10 cellular contexts compared by ENCODE assay signal in the genomic region with DNA sequence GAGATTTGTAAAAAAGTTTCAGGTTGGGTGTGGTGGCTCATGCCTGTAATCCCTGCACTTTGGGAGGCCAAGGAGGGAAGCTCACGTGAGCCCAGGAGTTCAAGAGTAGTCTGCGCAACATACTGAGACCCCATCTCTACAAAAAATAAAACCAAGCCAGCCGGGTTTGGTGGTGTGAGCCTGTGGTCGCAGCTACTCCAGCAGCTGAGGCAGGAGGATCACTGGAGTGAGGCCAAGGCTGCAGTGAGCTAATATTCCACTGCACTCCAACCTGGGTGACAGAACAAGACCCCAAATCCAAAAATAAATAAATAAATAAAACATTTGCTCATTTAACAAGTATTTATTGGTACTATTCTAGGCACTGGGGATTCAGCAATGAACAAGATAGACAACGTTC. TPM values are rescaled to one million over a fixed set of nuclear protein-coding genes. Genes with fewer than 3 reads are reported as not detected.
DNase-seq lines count a peak whose midpoint lies in the region; ATAC-seq and TF ChIP-seq lines count a peak whose summit lies in the region.
"Had no signal": no experiment of that assay in that cellular context is flagged by ENCODE, and none has a peak within 500 bp of the region (broad histone marks: within the 10 kb centered on the region; RNA-seq: fewer than 3 reads in every experiment).

No MANE protein-coding gene starts in this region.

- H3K36me3 Mint-ChIP-seq in activated T-cell treated with anti-CD3 and anti-CD28 coated beads, Interleukin-2, amount 50 U/mL, for 72 hours (ENCODE audit: insufficient read depth in 2 of 2) = peaks cover 5 to 14% of the 10 kb centered on the region in 2 donors

- no peaks in the 10 kb centered on the region for H3K27me3 Mint-ChIP-seq in activated T-cell treated with anti-CD3 and anti-CD28 coated beads, Interleukin-2, amount 50 U/mL, for 72 hours (ENCODE audit: low read depth)

- H3K4me3 ChIP-seq in SK-N-MC (peak overlapping the region; percentile 86), fibroblast of villous mesenchyme (ENCODE audit: low read depth, low read length) (peak overlapping the region; percentile 80), smooth muscle cell (no peak overlapping the region)

- H3K27ac Mint-ChIP-seq in activated T-cell treated with anti-CD3 and anti-CD28 coated beads, Interleukin-2, amount 50 U/mL, for 72 hours = peak overlapping the region; percentile 91

- H3F3A ChIP-seq in smooth muscle cell (ENCODE audit: low read depth) = peaks cover 30% of the 10 kb centered on the region

- H3K4me1 Mint-ChIP-seq in activated T-cell treated with anti-CD3 and anti-CD28 coated beads, Interleukin-2, amount 50 U/mL, for 72 hours (ENCODE audit: low read depth) = peaks cover 77% of the 10 kb centered on the region

- no peaks in the 10 kb centered on the region for H3K9me3 Mint-ChIP-seq in activated T-cell treated with anti-CD3 and anti-CD28 coated beads, Interleukin-2, amount 50 U/mL, for 72 hours

- no peak for ATAC-seq in activated T-cell treated with anti-CD3 and anti-CD28 coated beads, Interleukin-2, amount 50 U/mL, for 72 hours (replicated peaks in 1 of 2)
- ATAC-seq in GM21723 (IDR thresholded peaks at IDR 0.05; ENCODE audit: unreplicated experiment) = no peak

- H3K79me2 ChIP-seq in smooth muscle cell (ENCODE audit: low read depth) = peaks cover 88% of the 10 kb centered on the region

- TF ChIP-seq CTCF in fibroblast of villous mesenchyme (IDR thresholded peaks at IDR 0.05; ENCODE audit: insufficient read depth, low read depth, low read length) (no peak), smooth muscle cell (IDR thresholded peaks at IDR 0.05; ENCODE audit: borderline replicate concordance, insufficient read depth, poor library complexity, severe bottlenecking) (no peak), GM13976 (IDR thresholded peaks at IDR 0.05; ENCODE audit: borderline replicate concordance, control extremely low read depth, extremely low read depth, insufficient read depth, missing control alignments) (no peak)

- no peaks in the 10 kb centered on the region for H3K27me3 ChIP-seq in smooth muscle cell (ENCODE audit: low read depth)
- H3K27me3 ChIP-seq: neutrophil had no signal

- no peaks in the 10 kb centered on the region for H3K9me3 ChIP-seq in SK-N-MC (ENCODE audit: low read depth, low read length)
- H3K9me3 ChIP-seq in smooth muscle cell (replicated peaks; ENCODE audit: low read depth) = no peaks in the 10 kb centered on the region
- H3K9me3 ChIP-seq: neutrophil had no signal

- H4K20me1 ChIP-seq in smooth muscle cell (ENCODE audit: low read depth) = peaks cover 40% of the 10 kb centered on the region

- H3K36me3 ChIP-seq in SK-N-MC (ENCODE audit: insufficient read depth, low read length) = no peaks in the 10 kb centered on the region; the same call in 1 of the 2 replicates
- no peaks in the 10 kb centered on the region for H3K36me3 ChIP-seq in smooth muscle cell (ENCODE audit: low read depth)
- H3K36me3 ChIP-seq: neutrophil had no signal

- WGBS in smooth muscle cell (ENCODE audit: low lambda C conversion rate) = 88% methylated on average over 5 of the region's 5 CpGs

- peak overlapping the region; percentile 97 to 99 for H3K4me3 Mint-ChIP-seq in activated T-cell treated with anti-CD3 and anti-CD28 coated beads, Interleukin-2, amount 50 U/mL, for 72 hours

- H2AFZ ChIP-seq in smooth muscle cell (ENCODE audit: low read depth) = no peak overlapping the region

- in situ Hi-C loops in GM13976 (cut with MboI; ENCODE audit: low sequenced_read_pairs, unreplicated experiment) = no loop called here

- no peak for DNase-seq in activated T-cell treated with anti-CD3 and anti-CD28 coated beads, Interleukin-2, amount 50 U/mL, for 72 hours
- DNase-seq in activated T-cell treated with anti-CD3 and anti-CD28 coated beads, Interleukin-2, amount 50 U/mL, for 48 hours = no peak
- no peak for DNase-seq in SK-N-MC (ENCODE audit: low read depth, low spot score)
- no peak for DNase-seq in fibroblast of villous mesenchyme (ENCODE audit: low read depth)
- DNase-seq in smooth muscle cell (lab: John Stamatoyannopoulos, UW; ENCODE audit: unreplicated experiment) = no peak
- DNase-seq in GM13976 (ENCODE audit: low spot score) = no peak
- DNase-seq in NCI-H510A (lab: John Stamatoyannopoulos, UW) = no peak
- DNase-seq: activated CD4-positive, alpha-beta T cell treated with anti-CD3 and anti-CD28 coated beads for 48 hours had no signal

- peaks cover 25% of the 10 kb centered on the region for H3K4me1 ChIP-seq in smooth muscle cell (ENCODE audit: low read depth)

- H3K9ac ChIP-seq in SK-N-MC (ENCODE audit: insufficient read length) (no peak overlapping the region), smooth muscle cell (ENCODE audit: low read depth) (no peak overlapping the region)

- H3K27ac ChIP-seq in SK-N-MC = no peak overlapping the region
- peak overlapping the region; percentile 12 for H3K27ac ChIP-seq in smooth muscle cell (ENCODE audit: low read depth)
- H3K27ac ChIP-seq: neutrophil had no signal

- H3K4me2 ChIP-seq in smooth muscle cell = peak overlapping the region; percentile 94

RNA-seq across cellular contexts. Expression of a gene that starts 1.5 kb away (rescaled TPM):
- total RNA-seq in activated T-cell treated with anti-CD3 and anti-CD28 coated beads, Interleukin-2, amount 50 U/mL, for 72 hours = 10 to 100 TPM; 22.5 to 23.5 TPM
- total RNA-seq in fibroblast of villous mesenchyme = 16.8 and 22.5 TPM in 2 replicates
- total RNA-seq in smooth muscle cell = 51.7 and 65.9 TPM in 2 replicates
- polyA plus RNA-seq in smooth muscle cell = 67.8 and 68.3 TPM in 2 replicates

RNA-seq across cellular contexts. Expression of a gene that starts 5.1 kb away (rescaled TPM):
- 10 to 100 TPM; 72.0 to 81.3 TPM for total RNA-seq in activated T-cell treated with anti-CD3 and anti-CD28 coated beads, Interleukin-2, amount 50 U/mL, for 72 hours
- total RNA-seq in fibroblast of villous mesenchyme (70.2 and 82.5 TPM in 2 replicates), smooth muscle cell (44.8 and 83.9 TPM in 2 replicates)
- polyA plus RNA-seq in smooth muscle cell = 48.3 and 66.9 TPM in 2 replicates

RNA-seq across cellular contexts. Expression of a gene that starts 31.1 kb away (rescaled TPM):
- 100 to 1,000 TPM; 120 to 127 TPM for total RNA-seq in activated T-cell treated with anti-CD3 and anti-CD28 coated beads, Interleukin-2, amount 50 U/mL, for 72 hours
- total RNA-seq in fibroblast of villous mesenchyme = 19.3 and 22.0 TPM in 2 replicates
- 12.4 and 13.3 TPM in 2 replicates for total RNA-seq in smooth muscle cell
- 11.1 and 15.2 TPM in 2 replicates for polyA plus RNA-seq in smooth muscle cell

RNA-seq across cellular contexts. Expression of a gene that starts 36.1 kb away (rescaled TPM):
- total RNA-seq in activated T-cell treated with anti-CD3 and anti-CD28 coated beads, Interleukin-2, amount 50 U/mL, for 72 hours = 100 to 1,000 TPM; 105 to 119 TPM
- total RNA-seq in fibroblast of villous mesenchyme (42.8 and 54.0 TPM in 2 replicates), smooth muscle cell (50.3 and 54.7 TPM in 2 replicates)
- polyA plus RNA-seq in smooth muscle cell = 36.4 and 41.5 TPM in 2 replicates
